ENCODE assay signal across 14 cellular contexts in genomic region chr9:98569070-98569469, GRCh38.
"Had no signal": no experiment of that assay in that cellular context is flagged by ENCODE, and none has a peak within 500 bp of the region (broad histone marks: within the 10 kb centered on the region; RNA-seq: fewer than 3 reads in every experiment).

No MANE protein-coding gene starts in this region.

- DNase-seq: erythroblast; heart right ventricle; hypothalamus; kidney glomerular epithelial cell; mesendoderm; naive thymus-derived CD4-positive, alpha-beta T cell; nephron progenitor cell; right cardiac atrium; small intestine; stimulated activated CD4-positive, alpha-beta T cell treated with anti-CD3 and anti-CD28 coated beads, Interleukin-12 subunit alpha, Interleukin-12 subunit beta, amount 100 ng/mL, for 4 hours; stimulated activated naive CD4-positive, alpha-beta T cell; stomach; trophoblast cell had no signal

- H3K27ac Mint-ChIP-seq: naive thymus-derived CD4-positive, alpha-beta T cell; nephron progenitor cell had no signal

- H3K4me1 Mint-ChIP-seq: naive thymus-derived CD4-positive, alpha-beta T cell had no signal

- H3K4me3 Mint-ChIP-seq: naive thymus-derived CD4-positive, alpha-beta T cell; nephron progenitor cell had no signal

- H3K4me1 ChIP-seq: heart right ventricle, stomach had no signal

- H3K9me3 Mint-ChIP-seq: naive thymus-derived CD4-positive, alpha-beta T cell; nephron progenitor cell had no signal

- H3K4me3 ChIP-seq: heart right ventricle, stomach had no signal

- ATAC-seq: heart right ventricle; naive thymus-derived CD4-positive, alpha-beta T cell; right cardiac atrium had no signal

- H3K27ac ChIP-seq: heart right ventricle, neutrophil, stomach had no signal

- H3K36me3 ChIP-seq: heart right ventricle, neutrophil, stomach had no signal

- H3K9me3 ChIP-seq: heart right ventricle, neutrophil, stomach had no signal

- H3K36me3 Mint-ChIP-seq: naive thymus-derived CD4-positive, alpha-beta T cell had no signal
